Comparison of ENCODE assay signal across 32 cellular contexts in the genomic region with DNA sequence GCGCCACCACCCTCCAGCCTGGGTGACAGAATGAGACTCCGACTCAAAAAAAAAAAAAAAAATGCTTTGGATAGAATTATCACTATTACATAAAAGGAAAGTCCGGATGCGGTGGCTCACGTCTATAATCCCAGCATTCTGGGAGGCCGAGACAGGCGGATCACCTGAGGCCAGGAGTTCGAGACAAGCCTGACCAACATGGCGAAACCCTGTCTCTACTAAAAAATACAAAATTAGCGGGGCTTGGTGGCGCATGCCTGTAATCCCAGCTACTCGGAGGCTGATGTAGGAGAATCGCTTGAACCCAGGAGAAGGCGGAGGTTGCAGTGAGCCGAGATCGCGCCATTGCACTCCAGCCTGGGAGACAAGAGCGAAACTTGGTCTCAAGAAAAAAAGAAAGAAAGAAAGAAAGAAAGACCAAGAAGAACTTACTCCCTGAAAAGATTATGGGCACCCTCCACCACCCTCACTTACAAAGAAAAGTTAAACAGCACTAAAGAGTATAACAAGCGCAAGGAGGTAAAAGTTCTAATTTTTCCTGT. TPM values are rescaled to one million over a fixed set of nuclear protein-coding genes. Genes with fewer than 3 reads are reported as not detected.
"Had no signal": no experiment of that assay in that cellular context is flagged by ENCODE, and none has a peak within 500 bp of the region (broad histone marks: within the 10 kb centered on the region; RNA-seq: fewer than 3 reads in every experiment).

No MANE protein-coding gene starts in this region.

- DNase-seq: activated CD4-positive, alpha-beta T cell treated with anti-CD3 and anti-CD28 coated beads for 48 hours; activated CD4-positive, alpha-beta T cell treated with anti-CD3 and anti-CD28 coated beads, Interleukin-2, amount 50 U/mL, for 48 hours; activated CD8-positive, alpha-beta memory T cell treated with anti-CD3 and anti-CD28 coated beads for 24 hours; activated T-cell treated with anti-CD3 and anti-CD28 coated beads, Interleukin-2, amount 50 U/mL, for 1 hour; adrenal gland; aorta; dorsolateral prefrontal cortex; effector memory CD4-positive, alpha-beta T cell; erythroblast; gastrocnemius medialis; head of caudate nucleus; hippocampal formation; left colon; mammary epithelial cell; nephron progenitor cell; ovary; small intestine; stimulated activated CD4-positive, alpha-beta T cell treated with anti-CD3 and anti-CD28 coated beads, Interleukin-4, amount 100 ng/mL, for 24 hours; T-helper 9 cell; uterus; WERI-Rb-1 had no signal

- H3K4me3 ChIP-seq: ovary, prostate gland, thoracic aorta, uterus had no signal

- FAIRE-seq: small intestine had no signal

- H3K27me3 ChIP-seq: ovary had no signal

- ATAC-seq: activated CD4-positive, CD25-positive, alpha-beta regulatory T cell treated with anti-CD3 and anti-CD28 coated beads, Interleukin-2, amount 50 U/mL, for 24 hours; activated naive CD4-positive, alpha-beta T cell treated with anti-CD3 and anti-CD28 coated beads, Interleukin-2, amount 50 U/mL, for 72 hours; activated T-helper 17 cell treated with anti-CD3 and anti-CD28 coated beads, Interleukin-2, amount 50 U/mL, for 72 hours; gastrocnemius medialis; left colon; sciatic nerve; stimulated activated effector memory CD8-positive, alpha-beta T cell treated with anti-CD3 and anti-CD28 coated beads, Interleukin-12 subunit alpha, Interleukin-12 subunit beta, amount 100 ng/mL, for 72 hours had no signal

- H3K4me1 ChIP-seq: prostate gland had no signal

- H3K27ac ChIP-seq: coronary artery, gastrocnemius medialis, neutrophil, ovary, prostate gland, thoracic aorta, uterus, WERI-Rb-1 had no signal

- H3K9me3 ChIP-seq: gastrocnemius medialis, neutrophil, ovary, prostate gland, thoracic aorta had no signal

- H3K36me3 ChIP-seq: adrenal gland, gastrocnemius medialis, neutrophil, ovary, prostate gland, thoracic aorta, uterus, WERI-Rb-1 had no signal

RNA-seq across cellular contexts. Expression of a gene that starts 17.8 kb away (rescaled TPM):
- total RNA-seq: cerebellum had no signal

RNA-seq across cellular contexts. Expression of a gene that starts 18.2 kb away (rescaled TPM):
- total RNA-seq: cardiac septum, cerebellum, thoracic aorta had no signal
